Comparison of ENCODE assay signal across 25 cellular contexts in genomic region chrX:928606-929005, GRCh38.
"Had no signal": no experiment of that assay in that cellular context is flagged by ENCODE, and none has a peak within 500 bp of the region (broad histone marks: within the 10 kb centered on the region; RNA-seq: fewer than 3 reads in every experiment).

No MANE protein-coding gene starts in this region.

- H3K4me3 ChIP-seq: adrenal gland, body of pancreas, breast epithelium, SJSA1 had no signal

- H3K27me3 Mint-ChIP-seq: activated CD4-positive, alpha-beta memory T cell treated with anti-CD3 and anti-CD28 coated beads for 36 hours; activated CD4-positive, alpha-beta T cell treated with anti-CD3 and anti-CD28 coated beads, Interleukin-2, amount 10 ng/mL, durations not matched to agents 7 days and 5 days had no signal

- H3K4me1 ChIP-seq: adrenal gland, body of pancreas, breast epithelium, SJSA1 had no signal

- H3K9ac ChIP-seq: SK-N-SH had no signal

- H3K27ac Mint-ChIP-seq: activated CD4-positive, alpha-beta memory T cell treated with anti-CD3 and anti-CD28 coated beads for 36 hours; activated CD4-positive, alpha-beta T cell treated with anti-CD3 and anti-CD28 coated beads, Interleukin-2, amount 10 ng/mL, durations not matched to agents 7 days and 5 days; activated naive CD4-positive, alpha-beta T cell treated with anti-CD3 and anti-CD28 coated beads for 36 hours; activated naive CD4-positive, alpha-beta T cell treated with anti-CD3 and anti-CD28 coated beads, Interleukin-2, amount 50 U/mL, for 72 hours; activated T-helper 1 cell treated with anti-CD3 and anti-CD28 coated beads, Interleukin-12 subunit alpha, Interleukin-12 subunit beta, Interleukin-2, Interleukin-4 antibody, amounts not matched to agents 30 ng/mL and 10 ng/mL and 1 ng/mL, durations not matched to agents 14 hours and 24 hours and 36 hours; T-helper 1 cell treated with Interleukin-12 subunit alpha and Interleukin-12 subunit beta and Interleukin-4 antibody, amounts not matched to agents 30 μg/mL and 1 μg/mL, for 36 hours; T-helper 2 cell treated with Interferon-gamma antibody and Interleukin-4, amounts not matched to agents 5 μg/mL and 100 μg/mL, for 36 hours had no signal

- H3K27me3 ChIP-seq: adrenal gland, body of pancreas, breast epithelium, SJSA1 had no signal

- H3K9me2 ChIP-seq: SK-N-SH had no signal

- DNase-seq: activated CD4-positive, alpha-beta memory T cell treated with anti-CD3 and anti-CD28 coated beads for 36 hours; activated CD4-positive, alpha-beta T cell treated with anti-CD3 and anti-CD28 coated beads, Interleukin-2, amount 10 ng/mL, durations not matched to agents 7 days and 5 days; activated gamma-delta T cell treated with Interleukin-2 at 50 U/mL for 16 hours; activated naive CD4-positive, alpha-beta T cell treated with anti-CD3 and anti-CD28 coated beads for 36 hours; activated T-cell treated with anti-CD3 and anti-CD28 coated beads for 4 hours; activated T-cell treated with anti-CD3 and anti-CD28 coated beads, Interleukin-2, amount 50 U/mL, for 4 hours; body of pancreas; NCI-H1048; NCI-H1105 treated with DMSO at 0.1 percent for 48 hours; NCI-H1436; NCI-H1694; NCI-H1930; NCI-H2081 treated with DMSO at 0.1 percent for 48 hours; NCI-H345; NCI-H524 treated with DMSO at 0.1 percent for 48 hours; SHP77 treated with DMSO at 0.1 percent for 48 hours; SK-N-SH had no signal

- H3K27ac ChIP-seq: adrenal gland, body of pancreas, breast epithelium, SJSA1 had no signal

- ATAC-seq: activated naive CD4-positive, alpha-beta T cell treated with anti-CD3 and anti-CD28 coated beads, Interleukin-2, amount 50 U/mL, for 72 hours; activated T-cell treated with anti-CD3 and anti-CD28 coated beads, Interleukin-2, amount 50 U/mL, for 4 hours; body of pancreas; Panc1 had no signal

- H3K4me3 Mint-ChIP-seq: activated CD4-positive, alpha-beta memory T cell treated with anti-CD3 and anti-CD28 coated beads for 36 hours; activated CD4-positive, alpha-beta T cell treated with anti-CD3 and anti-CD28 coated beads, Interleukin-2, amount 10 ng/mL, durations not matched to agents 7 days and 5 days; activated naive CD4-positive, alpha-beta T cell treated with anti-CD3 and anti-CD28 coated beads for 36 hours; activated T-cell treated with anti-CD3 and anti-CD28 coated beads, Interleukin-2, amount 50 U/mL, for 4 hours; activated T-helper 1 cell treated with anti-CD3 and anti-CD28 coated beads, Interleukin-12 subunit alpha, Interleukin-12 subunit beta, Interleukin-2, Interleukin-4 antibody, amounts not matched to agents 30 ng/mL and 10 ng/mL and 1 ng/mL, durations not matched to agents 14 hours and 24 hours and 36 hours; T-helper 1 cell treated with Interleukin-12 subunit alpha and Interleukin-12 subunit beta and Interleukin-4 antibody, amounts not matched to agents 30 μg/mL and 1 μg/mL, for 36 hours; T-helper 2 cell treated with Interferon-gamma antibody and Interleukin-4, amounts not matched to agents 5 μg/mL and 100 μg/mL, for 36 hours had no signal

- H3K9me3 ChIP-seq: adrenal gland, SJSA1, SK-N-SH had no signal

- H3K4me2 ChIP-seq: SK-N-SH had no signal

- H3K9me3 Mint-ChIP-seq: activated naive CD4-positive, alpha-beta T cell treated with anti-CD3 and anti-CD28 coated beads, Interleukin-2, amount 50 U/mL, for 72 hours; activated T-cell treated with anti-CD3 and anti-CD28 coated beads, Interleukin-2, amount 50 U/mL, for 4 hours; activated T-helper 1 cell treated with anti-CD3 and anti-CD28 coated beads, Interleukin-12 subunit alpha, Interleukin-12 subunit beta, Interleukin-2, Interleukin-4 antibody, amounts not matched to agents 30 ng/mL and 10 ng/mL and 1 ng/mL, durations not matched to agents 14 hours and 24 hours and 36 hours; T-helper 1 cell treated with Interleukin-12 subunit alpha and Interleukin-12 subunit beta and Interleukin-4 antibody, amounts not matched to agents 30 μg/mL and 1 μg/mL, for 36 hours had no signal

- H3K36me3 ChIP-seq: adrenal gland, breast epithelium, SJSA1 had no signal

- H3K36me3 Mint-ChIP-seq: activated CD4-positive, alpha-beta memory T cell treated with anti-CD3 and anti-CD28 coated beads for 36 hours; activated naive CD4-positive, alpha-beta T cell treated with anti-CD3 and anti-CD28 coated beads, Interleukin-2, amount 50 U/mL, for 72 hours had no signal

- H3K4me1 Mint-ChIP-seq: activated CD4-positive, alpha-beta T cell treated with anti-CD3 and anti-CD28 coated beads, Interleukin-2, amount 10 ng/mL, durations not matched to agents 7 days and 5 days had no signal
